In the genomic region with DNA sequence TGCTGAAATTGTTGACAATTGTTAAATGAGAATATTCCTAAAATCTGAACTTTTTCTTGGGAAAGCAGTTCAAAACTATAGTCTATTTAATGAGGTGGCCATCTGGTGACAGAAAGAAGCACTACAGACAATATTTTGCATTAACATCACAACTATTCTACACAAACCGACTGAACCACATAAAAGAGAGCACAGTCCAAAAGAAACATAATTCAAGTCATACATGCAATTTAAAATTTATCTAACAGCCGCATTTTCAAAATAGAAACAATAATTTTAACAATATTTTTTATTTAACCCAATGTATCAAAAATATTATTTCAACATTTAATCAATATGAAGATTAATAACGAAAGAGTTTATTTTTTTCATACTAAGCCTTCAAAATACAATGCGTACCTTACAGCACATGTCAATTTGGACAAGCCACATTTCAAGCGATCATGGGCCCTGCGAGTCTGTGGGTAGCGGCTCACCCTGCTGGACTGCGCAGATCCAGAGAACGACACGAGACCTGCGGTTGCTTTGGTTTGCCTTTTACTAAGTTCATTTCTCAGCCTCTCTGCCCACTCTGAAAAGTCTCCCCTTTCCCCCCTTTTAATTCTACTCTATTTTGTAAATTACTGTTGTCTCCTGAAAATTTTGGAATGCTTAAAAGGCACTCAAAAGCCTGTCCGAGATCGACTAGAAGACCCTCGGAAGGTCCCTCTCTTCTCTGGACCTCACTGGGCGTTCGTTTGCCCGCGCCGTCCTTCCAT, we compare ENCODE assay signal across 8 cellular contexts. TPM values are rescaled to one million over a fixed set of nuclear protein-coding genes. Genes with fewer than 3 reads are reported as not detected.
DNase-seq lines count a peak whose midpoint lies in the region; ATAC-seq, FAIRE-seq and TF ChIP-seq lines count a peak whose summit lies in the region.

No MANE protein-coding gene starts in this region.

- WGBS in HepG2 (ENCODE audit: low lambda C conversion rate) = under 1% methylated on average over 19 of the region's 19 CpGs

- peak overlapping the region; percentile 94 for H3K4me2 ChIP-seq in HepG2 (ENCODE audit: low read depth, low read length)

- BruUV-seq in HepG2 (replicated peaks; lab: Mats Ljungman, UMichigan) = TSS peak; percentile 64

- DNase-seq in ACHN (peak; percentile 22), GM10266 (ENCODE audit: extremely low spot score) (peak; percentile 46), HTR-8/SVneo (ENCODE audit: insufficient read length, low spot score) (peak; percentile 71), RKO (ENCODE audit: low spot score) (peak; percentile 54), coronary artery (ENCODE audit: low spot score) (no peak), HepG2 (ENCODE audit: low spot score) (peak; percentile 32), stromal cell of bone marrow (ENCODE audit: low read depth) (peak; percentile 23), NCI-H1417 treated with DMSO at 0.1 percent for 48 hours (lab: John Stamatoyannopoulos, UW) (no peak)

- H3K9ac ChIP-seq in HepG2 (ENCODE audit: insufficient read depth, low read depth, low read length) = peak overlapping the region; percentile 74

- intact Hi-C loops in HepG2 (cut with micrococcal nuclease; ENCODE audit: unreplicated experiment) = loop anchor here (1.0 kb wide), 1 partner anchor 287 kb away; no protein-coding TSS in a partner anchor

- no peaks in the 10 kb centered on the region for H3K27me3 ChIP-seq in HepG2 (ENCODE audit: control insufficient read depth in 1 of 2, insufficient read depth in 2 of 2, low read length in 2 of 2)

- no peak for TF ChIP-seq POLR2A in HepG2 (IDR thresholded peaks at IDR 0.05; ENCODE audit: insufficient read depth in 1 of 2, low read depth in 2 of 2, low read length in 2 of 2)

- H3K79me2 ChIP-seq in HepG2 (ENCODE audit: insufficient read depth, low read length) = no peaks in the 10 kb centered on the region

- peak overlapping the region; percentile 74 for H3K4me3 ChIP-seq in coronary artery
- H3K4me3 ChIP-seq in HepG2 (replicated peaks in 1 of 3; ENCODE audit: insufficient read depth in 1 of 3, low read depth in 2 of 3, low read length in 3 of 3) = peak overlapping the region; percentile 55 to 83 (median 64)

- FAIRE-seq in HTR-8/SVneo (lab: Jason Lieb, UNC) = peak; percentile 54
- peak; percentile 32 for FAIRE-seq in HepG2 (lab: Jason Lieb, UNC)

- H2AFZ ChIP-seq in HepG2 (ENCODE audit: low read length) = peak overlapping the region; percentile 39

- peak; percentile 82 for ATAC-seq in HepG2

- TF ChIP-seq CTCF in GM10266 (IDR thresholded peaks at IDR 0.05; ENCODE audit: control insufficient read depth, insufficient read depth, low read depth, missing control alignments) (peak; percentile 37), coronary artery (IDR thresholded peaks at IDR 0.05) (peak; percentile 30), HepG2 (CRISPR knock-in tag; IDR thresholded peaks at IDR 0.05) (peak; percentile 45)

- in situ Hi-C loops in ACHN (cut with HindIII; ENCODE audit: low pct_ligation_motif_present, low pct_unique_long_range_greater_than_20kb, low sequenced_read_pairs) (no loop called here), HepG2 (cut with HindIII; ENCODE audit: extremely low pct_ligation_motif_present, low pct_unique_long_range_greater_than_20kb) (loop anchor here (10.0 kb wide), 1 partner anchor 284 kb away; no protein-coding TSS in a partner anchor)

- H3K9me3 ChIP-seq in HepG2 (ENCODE audit: low read length) = no peaks in the 10 kb centered on the region

- H4K20me1 ChIP-seq in HepG2 (ENCODE audit: insufficient read depth, low read length) = no peaks in the 10 kb centered on the region

- H3K36me3 ChIP-seq in HepG2 (replicated peaks in 1 of 2; ENCODE audit: control insufficient read depth in 1 of 2, insufficient read depth in 2 of 2, low read length in 2 of 2) = no peaks in the 10 kb centered on the region

- TF ChIP-seq RAD21 in HepG2 (CRISPR knock-in tag; IDR thresholded peaks at IDR 0.05) = no peak

- CTCF ChIA-PET in HepG2 (lab: Yijun Ruan, JAX; ENCODE audit: low intra/inter-chr PET ratio, low total read pairs) = interaction anchor here (1.1 to 2.2 kb wide), 2 partner anchors 287 to 288 kb away, joined by 3 to 16 read pairs; no protein-coding TSS in a partner anchor

- H3K27ac ChIP-seq in coronary artery (no peak overlapping the region), HepG2 (ENCODE audit: extremely low read length, insufficient read depth, low read length) (peak overlapping the region; percentile 90)

- POLR2A ChIA-PET in HepG2 (lab: Yijun Ruan, JAX) = interaction anchor here (1.0 to 1.2 kb wide), 2 partner anchors 330 to 435 kb away, joined by 5 read pairs; partner anchors contain the start of genes JKAMP, L3HYPDH and PPM1A

- H3K4me1 ChIP-seq in HepG2 (ENCODE audit: insufficient read depth, low read length) = peaks cover 20% of the 10 kb centered on the region

- TF ChIP-seq EP300 in HepG2 (IDR thresholded peaks at IDR 0.05; ENCODE audit: low read depth in 2 of 2, low read length in 2 of 2) = no peak
- no peak for TF ChIP-seq EP300 in HepG2 (CRISPR knock-in tag; IDR thresholded peaks at IDR 0.05; ENCODE audit: borderline replicate concordance)

TF ChIP-seq in HepG2, 621 proteins besides CTCF, POLR2A, EP300 and RAD21 (continues in another document):
- TF ChIP-seq, protein P1, sequence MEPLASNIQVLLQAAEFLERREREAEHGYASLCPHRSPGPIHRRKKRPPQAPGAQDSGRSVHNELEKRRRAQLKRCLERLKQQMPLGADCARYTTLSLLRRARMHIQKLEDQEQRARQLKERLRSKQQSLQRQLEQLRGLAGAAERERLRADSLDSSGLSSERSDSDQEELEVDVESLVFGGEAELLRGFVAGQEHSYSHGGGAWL (CRISPR knock-in tag; IDR thresholded peaks at IDR 0.05) = 0 out of 2 replicates have a peak, but pooled peaks have one; percentile 27
- TF ChIP-seq ZBTB1 (CRISPR knock-in tag; IDR thresholded peaks at IDR 0.05; ENCODE audit: borderline replicate concordance) (no peak), CAMTA2 (CRISPR knock-in tag; IDR thresholded peaks at IDR 0.05; ENCODE audit: borderline replicate concordance) (no peak), ZBTB20 (CRISPR knock-in tag; IDR thresholded peaks at IDR 0.05; ENCODE audit: borderline replicate concordance, low read depth) (no peak), SOX5 (CRISPR knock-in tag; IDR thresholded peaks at IDR 0.05; ENCODE audit: borderline replicate concordance) (no peak)

RNA-seq across cellular contexts. Expression of gene LRRC9, which starts 0.9 kb away (rescaled TPM):
- total RNA-seq in HepG2 (2016; rRNA removed; fragmentation: Illumina TruSeq; extraction: Trizol) = 0.18 and 0.62 TPM in 2 replicates
- not detected in 2 replicates for total RNA-seq in HepG2 (2016; cell fraction: cytosol; rRNA removed; fragmentation: Illumina TruSeq; extraction: Trizol; ENCODE audit: low read depth)
- 0.24 and 0.42 TPM in 2 replicates for total RNA-seq in HepG2 (2016; cell fraction: insoluble cytoplasmic fraction; rRNA removed; fragmentation: Illumina TruSeq; extraction: Trizol)
- 0.21 TPM in 1 of 2 replicates, not detected in the other for total RNA-seq in HepG2 (2016; cell fraction: membrane; rRNA removed; fragmentation: Illumina TruSeq; extraction: Trizol)
- total RNA-seq in HepG2 (2016; cell fraction: nucleus; rRNA removed; fragmentation: Illumina TruSeq; extraction: Trizol) = 0.41 and 0.43 TPM in 2 replicates
- 0.08 and 0.21 TPM in 2 replicates for polyA plus RNA-seq in HepG2 (2011; rRNA removed)
- not detected in 2 replicates for polyA plus RNA-seq in HepG2 (2011; cell fraction: cytosol; rRNA removed)
- not detected in 2 replicates for polyA plus RNA-seq in HepG2 (2011; cell fraction: nucleus; rRNA removed)
- polyA plus RNA-seq in HepG2 (2012) = not detected in 2 replicates
- polyA plus RNA-seq in HepG2 (2016; cell fraction: cytosol; fragmentation: Illumina TruSeq; extraction: Trizol; ENCODE audit: low read depth) = not detected in 2 replicates
- polyA plus RNA-seq in HepG2 (2016; cell fraction: insoluble cytoplasmic fraction; fragmentation: Illumina TruSeq; extraction: Trizol; ENCODE audit: low read depth) = 0.28 and 0.52 TPM in 2 replicates
- polyA plus RNA-seq in HepG2 (2016; cell fraction: membrane; fragmentation: Illumina TruSeq; extraction: Trizol; ENCODE audit: low read depth) = not detected in 2 replicates
- polyA plus RNA-seq in HepG2 (2016; cell fraction: nucleus; fragmentation: Illumina TruSeq; extraction: Trizol; ENCODE audit: insufficient read depth, low read depth) = 0.21 TPM in 1 of 2 replicates, not detected in the other
- polyA minus RNA-seq in HepG2 (2011; rRNA and poly(A)+ RNA removed; ENCODE audit: low replicate concordance) = not detected in 2 replicates
- not detected in 2 replicates for polyA minus RNA-seq in HepG2 (2011; cell fraction: cytosol; rRNA and poly(A)+ RNA removed)
- polyA minus RNA-seq in HepG2 (2011; cell fraction: nucleus; rRNA and poly(A)+ RNA removed) = 0.64 and 1.6 TPM in 2 replicates

RNA-seq across cellular contexts. Expression of gene RTN1, which starts 48.4 kb away (rescaled TPM):
- 0.04 and 0.20 TPM in 2 replicates for total RNA-seq in HepG2 (2016; rRNA removed; fragmentation: Illumina TruSeq; extraction: Trizol)
- total RNA-seq in HepG2 (2016; cell fraction: cytosol; rRNA removed; fragmentation: Illumina TruSeq; extraction: Trizol; ENCODE audit: low read depth) = 0.09 TPM in 1 of 2 replicates, not detected in the other
- 0.06 TPM in 1 of 2 replicates, not detected in the other for total RNA-seq in HepG2 (2016; cell fraction: insoluble cytoplasmic fraction; rRNA removed; fragmentation: Illumina TruSeq; extraction: Trizol)
- total RNA-seq in HepG2 (2016; cell fraction: membrane; rRNA removed; fragmentation: Illumina TruSeq; extraction: Trizol) = 0.06 and 0.10 TPM in 2 replicates
- 0.19 TPM in 1 of 2 replicates, not detected in the other for total RNA-seq in HepG2 (2016; cell fraction: nucleus; rRNA removed; fragmentation: Illumina TruSeq; extraction: Trizol)
- polyA plus RNA-seq in HepG2 (2011; rRNA removed) = 0.18 and 0.21 TPM in 2 replicates
- polyA plus RNA-seq in HepG2 (2011; cell fraction: cytosol; rRNA removed) = 0.07 and 0.10 TPM in 2 replicates
- 0.16 and 0.32 TPM in 2 replicates for polyA plus RNA-seq in HepG2 (2011; cell fraction: nucleus; rRNA removed)
- not detected in 2 replicates for polyA plus RNA-seq in HepG2 (2012)
- polyA plus RNA-seq in HepG2 (2016; cell fraction: cytosol; fragmentation: Illumina TruSeq; extraction: Trizol; ENCODE audit: low read depth) = not detected in 2 replicates
- polyA plus RNA-seq in HepG2 (2016; cell fraction: insoluble cytoplasmic fraction; fragmentation: Illumina TruSeq; extraction: Trizol; ENCODE audit: low read depth) = not detected in 2 replicates
- polyA plus RNA-seq in HepG2 (2016; cell fraction: membrane; fragmentation: Illumina TruSeq; extraction: Trizol; ENCODE audit: low read depth) = not detected in 2 replicates
- 0.19 and 0.32 TPM in 2 replicates for polyA plus RNA-seq in HepG2 (2016; cell fraction: nucleus; fragmentation: Illumina TruSeq; extraction: Trizol; ENCODE audit: insufficient read depth, low read depth)
- polyA minus RNA-seq in HepG2 (2011; rRNA and poly(A)+ RNA removed; ENCODE audit: low replicate concordance) = not detected in 2 replicates
- polyA minus RNA-seq in HepG2 (2011; cell fraction: cytosol; rRNA and poly(A)+ RNA removed) = not detected in 2 replicates
- not detected in 2 replicates for polyA minus RNA-seq in HepG2 (2011; cell fraction: nucleus; rRNA and poly(A)+ RNA removed)

Comparison
In these comparisons a context has a peak if more than half of its experiments do, and no peak if none do; other contexts are left out.
1. DNase-seq: peak in ACHN (single experiment), GM10266 (single experiment), HTR-8/SVneo (single experiment), RKO (single experiment), HepG2 (single experiment) and stromal cell of bone marrow (single experiment); none in coronary artery (single experiment) and NCI-H1417 treated with DMSO at 0.1 percent for 48 hours (single experiment).
2. Peak in every context shown above with its lines, with median percentiles within 50 percentile points of each other: CTCF ChIP-seq.